Comparison of ENCODE assay signal across 12 cellular contexts in genomic region chr12:68622250-68622649, GRCh38. TPM values are rescaled to one million over a fixed set of nuclear protein-coding genes. Genes with fewer than 3 reads are reported as not detected.
DNase-seq lines count a peak whose midpoint lies in the region; ATAC-seq and TF ChIP-seq lines count a peak whose summit lies in the region.
"Had no signal": no experiment of that assay in that cellular context is flagged by ENCODE, and none has a peak within 500 bp of the region (broad histone marks: within the 10 kb centered on the region; RNA-seq: fewer than 3 reads in every experiment).

No MANE protein-coding gene starts in this region.

- no peak overlapping the region for H3K18ac ChIP-seq in neuronal stem cell (ENCODE audit: low read length)

- no peak overlapping the region for H3K4me3 Mint-ChIP-seq in activated T-cell treated with anti-CD3 and anti-CD28 coated beads, Interleukin-2, amount 50 U/mL, for 24 hours
- H3K4me3 Mint-ChIP-seq in activated B cell treated with CpG ODN at 0.5 μM for 24 hours = peak overlapping the region; percentile 60

- no peak for TF ChIP-seq EP300 in stomach (IDR thresholded peaks at IDR 0.05)

- no peak overlapping the region for H2AFZ ChIP-seq in neuronal stem cell (ENCODE audit: low read length)

- H2BK5ac ChIP-seq in neuronal stem cell (ENCODE audit: low read length) = no peak overlapping the region

- peak overlapping the region; percentile 83 for H3K27ac Mint-ChIP-seq in activated T-cell treated with anti-CD3 and anti-CD28 coated beads, Interleukin-2, amount 50 U/mL, for 24 hours
- peak overlapping the region; percentile 75 for H3K27ac Mint-ChIP-seq in activated B cell treated with CpG ODN at 0.5 μM for 24 hours

- H3K4me3 ChIP-seq in stomach = no peak overlapping the region
- H3K4me3 ChIP-seq in aorta (ENCODE audit: low read length in 2 of 2) = no peak overlapping the region
- no peak overlapping the region for H3K4me3 ChIP-seq in neuronal stem cell (ENCODE audit: low read length in 2 of 2)
- H3K4me3 ChIP-seq: SJSA1, testis had no signal

- POLR2A ChIA-PET in activated B cell treated with CpG ODN at 0.5 μM for 24 hours (lab: Charles Lee) = interaction anchor here (1.2 to 2.6 kb wide), 2 partner anchors 10 to 11 kb away, joined by 3 to 17 read pairs; partner anchors contain the start of gene RAP1B

- peaks cover 89% of the 10 kb centered on the region for H3K36me3 Mint-ChIP-seq in activated T-cell treated with anti-CD3 and anti-CD28 coated beads, Interleukin-2, amount 50 U/mL, for 24 hours (ENCODE audit: low read depth)
- H3K36me3 Mint-ChIP-seq in activated B cell treated with CpG ODN at 0.5 μM for 24 hours (ENCODE audit: low read depth) = peaks cover 52% of the 10 kb centered on the region

- no peak overlapping the region for H2BK120ac ChIP-seq in neuronal stem cell (ENCODE audit: low read depth, low read length)

- H4K8ac ChIP-seq in neuronal stem cell (ENCODE audit: low read depth, low read length) = no peak overlapping the region

- no peak for TF ChIP-seq CTCF in activated B cell treated with CpG ODN at 0.5 μM for 24 hours (IDR thresholded peaks at IDR 0.05)
- no peak for TF ChIP-seq CTCF in stomach (IDR thresholded peaks at IDR 0.05)

- TF ChIP-seq POLR2A in stomach (IDR thresholded peaks at IDR 0.05) = no peak

- no peaks in the 10 kb centered on the region for H3K9me3 ChIP-seq in stomach
- H3K9me3 ChIP-seq in aorta (ENCODE audit: control insufficient read depth, low read length) = no peaks in the 10 kb centered on the region
- H3K9me3 ChIP-seq in neuronal stem cell (replicated peaks in 1 of 2; ENCODE audit: control insufficient read depth in 2 of 2, insufficient read depth in 1 of 2, low read depth in 1 of 2, low read length in 2 of 2) = peaks cover 0 to 14% of the 10 kb centered on the region in 2 donors
- H3K9me3 ChIP-seq: SJSA1, testis had no signal

- H3K27ac ChIP-seq in stomach (peak overlapping the region in 3 of 5 donors; percentile 18 to 34 (median 27)), aorta (ENCODE audit: low read depth in 1 of 2, low read length in 2 of 2) (no peak overlapping the region), neuronal stem cell (replicated peaks; ENCODE audit: low read length) (no peak overlapping the region)
- H3K27ac ChIP-seq: SJSA1 had no signal

- ATAC-seq in activated B cell treated with CpG ODN at 0.5 μM for 24 hours (ENCODE audit: low read depth) = peak; percentile 47
- no peak for ATAC-seq in aorta (ENCODE audit: low FRiP score)
- no peak for ATAC-seq in HG02852 (IDR thresholded peaks at IDR 0.05; ENCODE audit: unreplicated experiment)

- H3K27me3 ChIP-seq in stomach (no peaks in the 10 kb centered on the region), aorta (ENCODE audit: control insufficient read depth in 1 of 2, insufficient read depth in 2 of 2, low read length in 1 of 2) (no peaks in the 10 kb centered on the region), neuronal stem cell (ENCODE audit: control insufficient read depth in 3 of 3, insufficient read depth in 3 of 3, low read depth in 1 of 3, low read length in 3 of 3) (no peaks in the 10 kb centered on the region)
- H3K27me3 ChIP-seq: SJSA1, testis had no signal

- no peak for DNase-seq in activated T-cell treated with anti-CD3 and anti-CD28 coated beads, Interleukin-2, amount 50 U/mL, for 24 hours
- DNase-seq in activated T-cell treated with anti-CD3 and anti-CD28 coated beads for 4 hours = no peak
- no peak for DNase-seq in activated B cell treated with CpG ODN at 0.5 μM for 24 hours
- DNase-seq in iris pigment epithelial cell (ENCODE audit: low read depth) = peak; percentile 51
- DNase-seq in stomach = no peak
- DNase-seq in aorta = no peak
- no peak for DNase-seq in neuronal stem cell (ENCODE audit: low spot score)
- DNase-seq: midbrain, NCI-H748 treated with DMSO at 0.1 percent for 48 hours, testis had no signal

- H2AK5ac ChIP-seq in neuronal stem cell (ENCODE audit: low read depth, low read length) = no peak overlapping the region

- peaks cover 0 to 11% (median 6%) of the 10 kb centered on the region in 4 donors for H3K36me3 ChIP-seq in stomach
- no peaks in the 10 kb centered on the region for H3K36me3 ChIP-seq in aorta (ENCODE audit: control insufficient read depth in 1 of 2, insufficient read depth in 2 of 2, low read length in 1 of 2)
- H3K36me3 ChIP-seq in neuronal stem cell (replicated peaks in 1 of 2; ENCODE audit: control insufficient read depth in 2 of 2, insufficient read depth in 2 of 2, low read length in 2 of 2) = peaks cover 3 to 61% of the 10 kb centered on the region in 2 donors

- H2BK12ac ChIP-seq in neuronal stem cell (ENCODE audit: low read length) = no peak overlapping the region

- no peak overlapping the region for H3K4ac ChIP-seq in neuronal stem cell (ENCODE audit: low read length)

- no peak overlapping the region for H3K4me2 ChIP-seq in neuronal stem cell (ENCODE audit: insufficient read depth, low read length, poor library complexity, severe bottlenecking)

- H3K4me1 ChIP-seq in stomach (peaks cover 48 to 89% (median 64%) of the 10 kb centered on the region in 4 donors), aorta (ENCODE audit: control insufficient read depth in 1 of 2, insufficient read depth in 2 of 2, low read length in 2 of 2) (peaks cover 0 to 10% of the 10 kb centered on the region in 2 donors), neuronal stem cell (ENCODE audit: control insufficient read depth in 2 of 2, insufficient read depth in 1 of 2, low read depth in 1 of 2, low read length in 2 of 2) (no peaks in the 10 kb centered on the region)

- H3K4me1 Mint-ChIP-seq in activated T-cell treated with anti-CD3 and anti-CD28 coated beads, Interleukin-2, amount 50 U/mL, for 24 hours (ENCODE audit: low read depth) = peaks cover 89% of the 10 kb centered on the region
- H3K4me1 Mint-ChIP-seq in activated B cell treated with CpG ODN at 0.5 μM for 24 hours = peaks cover 88% of the 10 kb centered on the region

- H2BK15ac ChIP-seq in neuronal stem cell (ENCODE audit: low read length) = no peak overlapping the region

- H3K79me1 ChIP-seq in neuronal stem cell (ENCODE audit: low read depth, low read length) = peaks cover 3% of the 10 kb centered on the region

- no peak overlapping the region for H3K9ac ChIP-seq in neuronal stem cell (ENCODE audit: low read depth, low read length, poor library complexity)

- intact Hi-C loops in activated B cell treated with CpG ODN at 0.5 μM for 24 hours (cut with micrococcal nuclease) (no loop called here), stomach (cut with DNase I; ENCODE audit: low total_unique reads) (no loop called here), aorta (cut with DNase I) (no loop called here)

- H3K14ac ChIP-seq in neuronal stem cell (ENCODE audit: low read length) = no peak overlapping the region

- no peak overlapping the region for H4K91ac ChIP-seq in neuronal stem cell (ENCODE audit: low read depth, low read length, poor library complexity)

- H3K9me3 Mint-ChIP-seq in activated T-cell treated with anti-CD3 and anti-CD28 coated beads, Interleukin-2, amount 50 U/mL, for 24 hours = peaks cover 6% of the 10 kb centered on the region
- H3K9me3 Mint-ChIP-seq in activated B cell treated with CpG ODN at 0.5 μM for 24 hours = no peaks in the 10 kb centered on the region

- H3K23ac ChIP-seq in neuronal stem cell (ENCODE audit: low read depth, low read length, poor library complexity) = no peak overlapping the region

- 17 to 46% (median 41%) methylated on average over 1 of the region's 1 CpG for whole genome bisulfite sequencing in stomach, 5 donors
- 71 to 76% methylated on average over 1 of the region's 1 CpG for whole genome bisulfite sequencing in aorta, 2 donors
- WGBS in neuronal stem cell (ENCODE audit: extremely low coverage in 2 of 2, insufficient read length in 2 of 2, insufficient replicate concordance in 1 of 2), 2 donors = no CpG with 5 or more reads among the region's 1 CpG

- CTCF ChIA-PET in activated B cell treated with CpG ODN at 0.5 μM for 24 hours (lab: Charles Lee) = no interaction called here

- H3K27me3 Mint-ChIP-seq in activated T-cell treated with anti-CD3 and anti-CD28 coated beads, Interleukin-2, amount 50 U/mL, for 24 hours = no peaks in the 10 kb centered on the region
- no peaks in the 10 kb centered on the region for H3K27me3 Mint-ChIP-seq in activated B cell treated with CpG ODN at 0.5 μM for 24 hours

RNA-seq across cellular contexts. Expression of gene RAP1B, which starts 11.6 kb away (rescaled TPM):
- total RNA-seq in activated B cell treated with CpG ODN at 0.5 μM for 24 hours = 136 and 142 TPM in 2 replicates
- total RNA-seq in stomach = 100 to 1,000 TPM in 2 of 5 donors, 10 to 100 TPM in 3; 79.5 to 315 (median 99.4) TPM
- polyA plus RNA-seq in stomach = 100 to 1,000 TPM in 2 of 3 donors, 10 to 100 TPM in 1; 56.3 to 140 (median 105) TPM
- total RNA-seq in aorta = 100 to 1,000 TPM; 166 to 173 TPM
- 100 to 1,000 TPM; 113 to 163 TPM for polyA plus RNA-seq in aorta
- 125 TPM for polyA plus RNA-seq in neuronal stem cell (2013, experiment 1 of 2)
- polyA plus RNA-seq in neuronal stem cell (2013, experiment 2 of 2) = 123 TPM

Comparison
In these comparisons a context has a peak if more than half of its experiments do, and no peak if none do; other contexts are left out.
1. H3K27ac ChIP-seq: peak in stomach (3 of 5); none in aorta (0 of 2) and neuronal stem cell (single experiment).